In genomic region chr14:64838656-64839055, GRCh38 we compare ENCODE assay signal across 20 cellular contexts. TPM values are rescaled to one million over a fixed set of nuclear protein-coding genes. Genes with fewer than 3 reads are reported as not detected.
DNase-seq lines count a peak whose midpoint lies in the region; ATAC-seq, FAIRE-seq and TF ChIP-seq lines count a peak whose summit lies in the region.
"Had no signal": no experiment of that assay in that cellular context is flagged by ENCODE, and none has a peak within 500 bp of the region (broad histone marks: within the 10 kb centered on the region; RNA-seq: fewer than 3 reads in every experiment).

No MANE protein-coding gene starts in this region.

- intact Hi-C loops in K562 (cut with micrococcal nuclease) = no loop called here

- TF ChIP-seq CTCF in K562 (IDR thresholded peaks at IDR 0.05 in 2 of 3, conservative IDR thresholded peaks at IDR 0.05 in 1 of 3; ENCODE audit: insufficient read depth in 2 of 3, low read depth in 1 of 3, low read length in 3 of 3) (no peak), MM.1S (IDR thresholded peaks at IDR 0.05; ENCODE audit: low read length) (no peak)

- no peak overlapping the region for H3K27ac ChIP-seq in K562 (ENCODE audit: extremely low read depth, low read depth, low read length)
- no peak overlapping the region for H3K27ac ChIP-seq in MM.1S (ENCODE audit: low read length)

- no peak for FAIRE-seq in K562 (lab: Jason Lieb, UNC)
- FAIRE-seq in islet of Langerhans (lab: Jason Lieb, UNC) = peak; percentile 93
- FAIRE-seq: GM18507, HTR-8/SVneo had no signal

- peaks cover 8 to 38% of the 10 kb centered on the region in 2 experiments; a peak in 3 of 5 replicates for H3K4me1 ChIP-seq in K562 (replicated peaks in 1 of 2; ENCODE audit: control insufficient read depth in 2 of 2, insufficient read depth in 2 of 2, low read length in 2 of 2)
- no peaks in the 10 kb centered on the region for H3K4me1 ChIP-seq in MM.1S (ENCODE audit: low read length)
- H3K4me1 ChIP-seq: HAP-1 had no signal

- TF ChIP-seq EP300 in K562 (IDR thresholded peaks at IDR 0.05; ENCODE audit: low read length) = no peak

- CTCF ChIA-PET in K562 (lab: Yijun Ruan, JAX; ENCODE audit: low intra/inter-chr PET ratio) = no interaction called here

- DNase-seq in COLO668 (lab: John Stamatoyannopoulos, UW; ENCODE audit: unreplicated experiment) (peak; percentile 81), HT-29 (ENCODE audit: low spot score) (peak; percentile 12), K562 (ENCODE audit: extremely low read depth in 1 of 4, low spot score in 3 of 4) (no peak), MM.1S (no peak), cerebellum (ENCODE audit: low spot score) (no peak), GOT3 (lab: John Stamatoyannopoulos, UW) (no peak), iPS-NIHi11 (ENCODE audit: low spot score) (no peak)
- DNase-seq: CD4-positive, alpha-beta T cell; DMS 273 treated with DMSO at 0.1 percent for 48 hours; EL; NCI-H1092 treated with DMSO at 0.1 percent for 48 hours; NCI-H187 treated with DMSO at 0.1 percent for 48 hours; NCI-H2171 treated with DMSO at 0.1 percent for 48 hours; NCI-H524; OCI-M1; T-cell had no signal

- H3K4me3 ChIP-seq in K562 (no peak overlapping the region), MM.1S (ENCODE audit: low read length) (no peak overlapping the region)
- H3K4me3 ChIP-seq: HAP-1 had no signal

- H3K9ac ChIP-seq in K562 (ENCODE audit: insufficient read depth in 1 of 2, low read depth in 2 of 2, low read length in 2 of 2) (no peak overlapping the region), MM.1S (ENCODE audit: low read length) (no peak overlapping the region)

- in situ Hi-C loops in K562 (cut with MboI) = no loop called here

- BruUV-seq in K562 (replicated peaks; lab: Mats Ljungman, UMichigan) = no TSS peak

- H3K9me2 ChIP-seq in MM.1S (replicated peaks; ENCODE audit: insufficient read depth, low read length) = no peaks in the 10 kb centered on the region

- POLR2A ChIA-PET in K562 (lab: Yijun Ruan, JAX) = no interaction called here

- H4K20me1 ChIP-seq in K562 (replicated peaks; ENCODE audit: control insufficient read depth, insufficient read depth, low read length) = no peaks in the 10 kb centered on the region; the same call in 1 of the 2 replicates
- no peaks in the 10 kb centered on the region for H4K20me1 ChIP-seq in MM.1S (ENCODE audit: insufficient read depth, low read length)

- ATAC-seq in K562 = no peak
- ATAC-seq: T-cell had no signal

- H2AFZ ChIP-seq in K562 (ENCODE audit: low read depth, low read length) (no peak overlapping the region), MM.1S (ENCODE audit: low read length) (no peak overlapping the region)

- H3K79me2 ChIP-seq in K562 (ENCODE audit: control insufficient read depth, insufficient read depth, low read length) = peaks cover 84% of the 10 kb centered on the region
- no peaks in the 10 kb centered on the region for H3K79me2 ChIP-seq in MM.1S (ENCODE audit: low read length)

- no peaks in the 10 kb centered on the region for H3K9me3 ChIP-seq in K562 (replicated peaks; ENCODE audit: control insufficient read depth, insufficient read depth, low read depth, low read length)
- no peaks in the 10 kb centered on the region for H3K9me3 ChIP-seq in MM.1S (replicated peaks; ENCODE audit: insufficient read depth, low read length)
- H3K9me3 ChIP-seq: HAP-1 had no signal

- no peak overlapping the region for H3K4me2 ChIP-seq in K562 (ENCODE audit: insufficient read depth, low read length)
- H3K4me2 ChIP-seq in MM.1S (ENCODE audit: low read depth, low read length) = no peak overlapping the region

- TF ChIP-seq POLR2A in K562 (conservative IDR thresholded peaks at IDR 0.05) = no peak

- H3K27me3 ChIP-seq in K562 (ENCODE audit: control insufficient read depth in 2 of 2, insufficient read depth in 2 of 2, low read length in 2 of 2) (no peaks in the 10 kb centered on the region), MM.1S (replicated peaks; ENCODE audit: insufficient read depth, low read length) (no peaks in the 10 kb centered on the region)

- no peaks in the 10 kb centered on the region for H3K9me1 ChIP-seq in K562 (ENCODE audit: control insufficient read depth, insufficient read depth, low read length)

- H3K36me3 ChIP-seq in K562 (ENCODE audit: control insufficient read depth, insufficient read depth, low read length) (peaks cover 4% of the 10 kb centered on the region; the same call in 1 of the 3 replicates), MM.1S (replicated peaks; ENCODE audit: insufficient read depth, low read length) (no peaks in the 10 kb centered on the region)
- H3K36me3 ChIP-seq: HAP-1 had no signal

- no peak for TF ChIP-seq RAD21 in K562 (CRISPR knock-in tag; conservative IDR thresholded peaks at IDR 0.05 in 1 of 2, IDR thresholded peaks at IDR 0.05 in 1 of 2)

- H3F3A ChIP-seq in MM.1S (ENCODE audit: insufficient read depth, low read length) = no peaks in the 10 kb centered on the region

- 95% methylated on average over 4 of the region's 5 CpGs for WGBS in K562 (ENCODE audit: insufficient coverage, low coverage, missing lambda C conversion rate)

TF ChIP-seq in K562, 482 proteins besides CTCF, POLR2A, EP300 and RAD21:
- TF ChIP-seq ZNF316 (IDR thresholded peaks at IDR 0.05) (peak; percentile 46), IFI16 (CRISPR knock-in tag; IDR thresholded peaks at IDR 0.05) (no peak)

RNA-seq across cellular contexts. Expression of gene SPTB, which starts 41.1 kb away (rescaled TPM):
- total RNA-seq in HT-29 (2014; rRNA removed; shearing (Covaris generic)) = under 0.01 and 0.03 TPM in 2 replicates
- 29.4 and 47.6 TPM in 2 replicates for total RNA-seq in K562 (2011; cell fraction: chromatin; rRNA removed; ENCODE audit: low replicate concordance)
- total RNA-seq in K562 (2011; cell fraction: nucleolus; rRNA removed) = 23.7 and 29.7 TPM in 2 replicates
- 21.8 and 28.9 TPM in 2 replicates for total RNA-seq in K562 (2011; cell fraction: nucleoplasm; rRNA removed)
- total RNA-seq in K562 (2014; rRNA removed) (32.9 and 35.4 TPM in 2 replicates), K562 (2014; rRNA removed; fragmentation: Illumina TruSeq; extraction: Trizol) (9.5 and 11.7 TPM in 2 replicates), K562 (2015; rRNA removed; fragmentation: Illumina TruSeq; extraction: Trizol) (10.1 and 11.3 TPM in 2 replicates), K562 (2021) (40.1 and 45.9 TPM in 2 replicates), cerebellum (15.4 TPM)
- polyA plus RNA-seq in K562 (2011; rRNA removed) (2.0 and 2.8 TPM in 2 replicates), K562 (2014; fragmentation: Illumina TruSeq; extraction: Trizol) (19.1 and 23.1 TPM in 2 replicates), K562 (2014; fragmentation: Nextera tagmentation; extraction: Ambion mirVana) (under 1 TPM; 0.21 to 0.28 TPM), K562 (2014; rRNA removed) (16.9 and 17.1 TPM in 2 replicates)
- 2.5 and 4.3 TPM in 2 replicates for polyA plus RNA-seq in K562 (2011; cell fraction: cytosol; rRNA removed)
- 5.0 and 12.3 TPM in 2 replicates for polyA plus RNA-seq in K562 (2011; cell fraction: nucleus; rRNA removed)
- 9.6 and 21.1 TPM in 2 replicates for polyA plus RNA-seq in K562 (2012)
- 3.7 and 6.3 TPM in 2 replicates for polyA minus RNA-seq in K562 (2011; rRNA and poly(A)+ RNA removed)
- 15.0 and 16.0 TPM in 2 replicates for polyA minus RNA-seq in K562 (2011; cell fraction: cytosol; rRNA and poly(A)+ RNA removed)
- 4.1 and 4.7 TPM in 2 replicates for polyA minus RNA-seq in K562 (2011; cell fraction: nucleus; rRNA and poly(A)+ RNA removed)

Comparison
In these comparisons a context has a peak if more than half of its experiments do, and no peak if none do; other contexts are left out.
1. DNase-seq: peak in COLO668 (single experiment) and HT-29 (single experiment); none in K562 (0 of 4), MM.1S (single experiment), cerebellum (single experiment), GOT3 (single experiment) and iPS-NIHi11 (single experiment).
2. RNA of gene SPTB, which starts 41.1 kb away (total RNA-seq): 9.5 to 47.6 TPM in K562 and 15.4 TPM in cerebellum (single experiment); under 0.01 to 0.03 TPM in HT-29; every median in the first group is over 10 times any median in the second.